In genomic region chr9:131402738-131403492, GRCh38 we compare ENCODE assay signal across 8 cellular contexts. TPM values are rescaled to one million over a fixed set of nuclear protein-coding genes. Genes with fewer than 3 reads are reported as not detected.
DNase-seq lines count a peak whose midpoint lies in the region; ATAC-seq and TF ChIP-seq lines count a peak whose summit lies in the region.

No MANE protein-coding gene starts in this region.

- ATAC-seq in right cardiac atrium (peak; percentile 81 to 89), HG02973 (IDR thresholded peaks at IDR 0.05; ENCODE audit: unreplicated experiment) (no peak)

- H3K27ac ChIP-seq in MM.1S (ENCODE audit: low read length) (no peak overlapping the region), right cardiac atrium (ENCODE audit: low read length) (peak overlapping the region; percentile 96)

- H3K9ac ChIP-seq in MM.1S (ENCODE audit: low read length) = no peak overlapping the region

- H3K9me3 ChIP-seq in MM.1S (replicated peaks; ENCODE audit: insufficient read depth, low read length) = no peaks in the 10 kb centered on the region
- no peaks in the 10 kb centered on the region for H3K9me3 ChIP-seq in right cardiac atrium (ENCODE audit: control insufficient read depth, low read length)

- peaks cover 29% of the 10 kb centered on the region for H3K4me1 ChIP-seq in MM.1S (ENCODE audit: low read length)
- peaks cover 45% of the 10 kb centered on the region for H3K4me1 ChIP-seq in right cardiac atrium (ENCODE audit: control insufficient read depth, insufficient read depth, low read length)

- H3K36me3 ChIP-seq in MM.1S (replicated peaks; ENCODE audit: insufficient read depth, low read length) = 0 out of 2 replicates have a peak, but pooled peaks cover 3% of the 10 kb centered on the region

- no peaks in the 10 kb centered on the region for H3K9me2 ChIP-seq in MM.1S (replicated peaks; ENCODE audit: insufficient read depth, low read length)

- in situ Hi-C loops in astrocyte of the cerebellum (cut with HindIII; ENCODE audit: low sequenced_read_pairs) = no loop called here

- TF ChIP-seq CTCF in MM.1S (IDR thresholded peaks at IDR 0.05; ENCODE audit: low read length) (no peak), astrocyte of the cerebellum (IDR thresholded peaks at IDR 0.05; ENCODE audit: low read depth, low read length, missing control alignments) (no peak)

- peaks cover 99% of the 10 kb centered on the region for H3K79me2 ChIP-seq in MM.1S (ENCODE audit: low read length)

- peak overlapping the region; percentile 13; the same call in 1 of the 2 replicates for H3K4me2 ChIP-seq in MM.1S (ENCODE audit: low read depth, low read length)

- WGBS in right cardiac atrium = 21% methylated on average over 12 of the region's 12 CpGs

- H3K4me3 ChIP-seq in MM.1S (ENCODE audit: low read length) (no peak overlapping the region), astrocyte of the cerebellum (ENCODE audit: low read depth, low read length) (peak overlapping the region; percentile 3), right cardiac atrium (ENCODE audit: low read length) (peak overlapping the region; percentile 2)

- H4K20me1 ChIP-seq in MM.1S (ENCODE audit: insufficient read depth, low read length) = peaks cover 98% of the 10 kb centered on the region

- H3F3A ChIP-seq in MM.1S (ENCODE audit: insufficient read depth, low read length) = peaks cover 17% of the 10 kb centered on the region

- no peak overlapping the region for H2AFZ ChIP-seq in MM.1S (ENCODE audit: low read length)

- intact Hi-C loops in right cardiac atrium (cut with DNase I) = no loop called here

- DNase-seq in C1 segment of cervical spinal cord (lab: John Stamatoyannopoulos, UW) (peak in 12 of 14 donors; percentile 37 to 92 (median 70)), MM.1S (no peak), astrocyte of the cerebellum (ENCODE audit: low read depth) (peak; percentile 74), right cardiac atrium (peak; percentile 91 to 96 (median 93)), pulmonary artery endothelial cell (ENCODE audit: low read depth, low spot score) (peak; percentile 78), NK-92 (lab: John Stamatoyannopoulos, UW; ENCODE audit: unreplicated experiment) (no peak)
- no peak for DNase-seq in stimulated activated CD4-positive, alpha-beta T cell treated with anti-CD3 and anti-CD28 coated beads, Interleukin-4, amount 100 ng/mL, for 4 hours

- no peaks in the 10 kb centered on the region for H3K27me3 ChIP-seq in MM.1S (replicated peaks; ENCODE audit: insufficient read depth, low read length)
- no peaks in the 10 kb centered on the region for H3K27me3 ChIP-seq in right cardiac atrium (ENCODE audit: control insufficient read depth, insufficient read depth)

RNA-seq across cellular contexts. Expression of gene PRRC2B, which starts 9.0 kb away (rescaled TPM):
- 100 to 1,000 TPM; 137 to 175 (median 149) TPM for total RNA-seq in right cardiac atrium
- polyA plus RNA-seq in right cardiac atrium = 78.1 TPM
- total RNA-seq in pulmonary artery endothelial cell = 47.2 and 61.3 TPM in 2 replicates

Comparison
In these comparisons a context has a peak if more than half of its experiments do, and no peak if none do; other contexts are left out.
1. DNase-seq: peak in C1 segment of cervical spinal cord (12 of 14), astrocyte of the cerebellum (single experiment), right cardiac atrium (3 of 3) and pulmonary artery endothelial cell (single experiment); none in MM.1S (single experiment), stimulated activated CD4-positive, alpha-beta T cell treated with anti-CD3 and anti-CD28 coated beads, Interleukin-4, amount 100 ng/mL, for 4 hours (0 of 2) and NK-92 (single experiment).